In genomic region chr9:37342493-37342892, GRCh38 we compare ENCODE assay signal across 17 cellular contexts.
DNase-seq lines count a peak whose midpoint lies in the region; FAIRE-seq and TF ChIP-seq lines count a peak whose summit lies in the region.
"Had no signal": no experiment of that assay in that cellular context is flagged by ENCODE, and none has a peak within 500 bp of the region (broad histone marks: within the 10 kb centered on the region; RNA-seq: fewer than 3 reads in every experiment).

No MANE protein-coding gene starts in this region.

- no peak overlapping the region for H2AFZ ChIP-seq in mammary epithelial cell (ENCODE audit: low read depth, low read length)
- H2AFZ ChIP-seq: GM23338 had no signal

- no peaks in the 10 kb centered on the region for H3K9me3 Mint-ChIP-seq in MCF 10A (ENCODE audit: unreplicated experiment)
- H3K9me3 Mint-ChIP-seq: CD4-positive, alpha-beta memory T cell; GM23338 had no signal

- no peaks in the 10 kb centered on the region for H3K27me3 Mint-ChIP-seq in MCF 10A (ENCODE audit: insufficient read depth, unreplicated experiment)
- H3K27me3 Mint-ChIP-seq: CD4-positive, alpha-beta memory T cell had no signal

- in situ Hi-C loops in mammary epithelial cell (cut with MboI; ENCODE audit: low sequenced_read_pairs in 2 of 2) = no loop called here

- H3K36me3 ChIP-seq in mammary epithelial cell (ENCODE audit: insufficient read depth, low read length) (no peaks in the 10 kb centered on the region), bronchial epithelial cell (ENCODE audit: control insufficient read depth, insufficient read depth, low read length) (no peaks in the 10 kb centered on the region)

- dilution Hi-C loops in mammary epithelial cell (cut with HindIII; ENCODE audit: low sequenced_read_pairs) = no loop called here

- H3K27me3 ChIP-seq in mammary epithelial cell (ENCODE audit: insufficient read depth, low read length) (no peaks in the 10 kb centered on the region), bronchial epithelial cell (ENCODE audit: control insufficient read depth, insufficient read depth, low read length) (no peaks in the 10 kb centered on the region)
- H3K27me3 ChIP-seq: BLaER1 had no signal

- H3K4me3 ChIP-seq in mammary epithelial cell (replicated peaks in 1 of 3; ENCODE audit: insufficient read depth in 1 of 3, low read depth in 2 of 3, low read length in 3 of 3) (no peak overlapping the region), bronchial epithelial cell (ENCODE audit: low read depth, low read length) (no peak overlapping the region)
- H3K4me3 ChIP-seq: BLaER1, GM23338 had no signal

- CTCF ChIA-PET in MCF 10A (lab: Yijun Ruan, JAX) (interaction anchor here (1.2 to 2.2 kb wide), 2 partner anchors 21 to 470 kb away, joined by 3 to 7 read pairs; no protein-coding TSS in a partner anchor), mammary epithelial cell (lab: Charles Lee; ENCODE audit: low non-redundant PET) (no interaction called here), RWPE1 (lab: Yijun Ruan, JAX) (interaction anchor here (1.2 kb wide), 1 partner anchor 13 kb away, joined by 4 read pairs; no protein-coding TSS in a partner anchor)

- no peak overlapping the region for H3K9ac ChIP-seq in mammary epithelial cell (ENCODE audit: insufficient read depth, low read length)
- H3K9ac ChIP-seq: BLaER1 had no signal

- BruUV-seq in MCF 10A (replicated peaks; lab: Mats Ljungman, UMichigan) = no TSS peak
- no TSS peak for BruUV-seq in mammary epithelial cell (replicated peaks; lab: Mats Ljungman, UMichigan)

- WGBS in mammary epithelial cell (ENCODE audit: low coverage, missing lambda C conversion rate) = 100% methylated on average over 2 of the region's 2 CpGs

- H3K27ac ChIP-seq in mammary epithelial cell (ENCODE audit: insufficient read depth, low read depth, low read length) (no peak overlapping the region), RWPE1 (no peak overlapping the region)
- H3K27ac ChIP-seq: BLaER1 had no signal

- no peak for TF ChIP-seq CTCF in MCF 10A (IDR thresholded peaks at IDR 0.05; ENCODE audit: unreplicated experiment)
- no peak for TF ChIP-seq CTCF in mammary epithelial cell (conservative IDR thresholded peaks at IDR 0.05 in 1 of 2, IDR thresholded peaks at IDR 0.05 in 1 of 2; ENCODE audit: extremely low read depth in 1 of 2, insufficient read depth in 1 of 2, low read depth in 1 of 2, low read length in 2 of 2)
- TF ChIP-seq CTCF in bronchial epithelial cell (IDR thresholded peaks at IDR 0.05; ENCODE audit: insufficient read depth, low read length, severe bottlenecking) = no peak
- TF ChIP-seq CTCF in RWPE1 (conservative IDR thresholded peaks at IDR 0.05; ENCODE audit: low read depth) = no peak

- no peak overlapping the region for H3K27ac Mint-ChIP-seq in MCF 10A (ENCODE audit: low read depth, unreplicated experiment)
- H3K27ac Mint-ChIP-seq: GM23338 had no signal

- H3K4me1 Mint-ChIP-seq in MCF 10A (ENCODE audit: insufficient read depth, unreplicated experiment) = no peaks in the 10 kb centered on the region

- H3K4me1 ChIP-seq in mammary epithelial cell (ENCODE audit: insufficient read depth, low read length) = no peaks in the 10 kb centered on the region

- H4K20me1 ChIP-seq in mammary epithelial cell (ENCODE audit: insufficient read depth, low read length) = no peaks in the 10 kb centered on the region

- POLR2A ChIA-PET in MCF 10A (lab: Yijun Ruan, JAX) = no interaction called here
- POLR2A ChIA-PET in RWPE1 (lab: Yijun Ruan, JAX; ENCODE audit: low non-redundant PET) = no interaction called here

- intact Hi-C loops in MCF 10A (cut with micrococcal nuclease) = no loop called here
- intact Hi-C loops in mammary epithelial cell (cut with micrococcal nuclease) = no loop called here
- intact Hi-C loops in posterior vena cava (cut with DNase I) = no loop called here

- H3K79me2 ChIP-seq in mammary epithelial cell (ENCODE audit: insufficient read depth, low read length) = no peaks in the 10 kb centered on the region

- peaks cover 7% of the 10 kb centered on the region for H3K36me3 Mint-ChIP-seq in MCF 10A (ENCODE audit: insufficient read depth, unreplicated experiment)

- no peaks in the 10 kb centered on the region for H3K9me3 ChIP-seq in mammary epithelial cell (replicated peaks; ENCODE audit: insufficient read depth, low read length)
- H3K9me3 ChIP-seq: BLaER1 had no signal

- no peak overlapping the region for H3K4me3 Mint-ChIP-seq in MCF 10A (ENCODE audit: unreplicated experiment)
- H3K4me3 Mint-ChIP-seq: CD4-positive, alpha-beta memory T cell; GM23338 had no signal

- no peak overlapping the region for H3K4me2 ChIP-seq in mammary epithelial cell (ENCODE audit: insufficient read depth, low read depth, low read length)
- H3K4me2 ChIP-seq: BLaER1, GM23338 had no signal

- DNase-seq in MCF 10A (ENCODE audit: unreplicated experiment) (peak; percentile 6), mammary epithelial cell (no peak), NCI-H69 (lab: John Stamatoyannopoulos, UW) (peak; percentile 73), bronchial epithelial cell (ENCODE audit: low read depth) (peak; percentile 15), RWPE1 (ENCODE audit: low spot score) (no peak), posterior vena cava (ENCODE audit: low spot score) (no peak), SK-N-DZ (ENCODE audit: low spot score) (no peak)
- DNase-seq: CD4-positive, alpha-beta memory T cell; DMS53; NCI-H1105 treated with DMSO at 0.1 percent for 48 hours; NCI-H187; NCI-H345; NCI-H526; SHP77 treated with DMSO at 0.1 percent for 48 hours; T-helper 1 cell had no signal

- FAIRE-seq in bronchial epithelial cell (lab: Jason Lieb, UNC) = peak; percentile 28

Comparison
In these comparisons a context has a peak if more than half of its experiments do, and no peak if none do; other contexts are left out.
1. DNase-seq: peak in MCF 10A (single experiment), NCI-H69 (single experiment) and bronchial epithelial cell (single experiment); none in mammary epithelial cell (single experiment), RWPE1 (single experiment), posterior vena cava (single experiment) and SK-N-DZ (single experiment).